1 cellular context compared by ENCODE assay signal in the genomic region with DNA sequence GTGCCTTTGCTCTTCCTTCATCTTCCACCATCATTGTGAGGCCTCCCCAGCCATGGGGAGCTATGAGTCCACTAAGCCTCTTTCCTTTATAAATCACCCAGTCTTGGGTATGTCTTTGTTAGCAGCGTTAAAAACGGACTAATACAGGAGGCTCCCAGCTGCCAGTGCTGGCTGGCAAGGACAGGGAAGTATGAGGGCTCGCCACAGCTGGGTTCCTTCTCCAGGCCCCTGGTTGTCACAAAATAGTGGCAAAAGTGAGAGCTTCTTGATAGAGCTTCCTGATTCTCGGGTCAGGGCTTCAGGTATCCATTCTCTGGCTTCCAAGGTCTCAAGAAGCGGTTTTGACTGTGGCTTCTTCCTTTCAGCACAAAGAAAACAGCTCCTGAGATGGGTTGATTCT.
TF ChIP-seq lines count a peak whose summit lies in the region.

No MANE protein-coding gene starts in this region.

TF ChIP-seq in WTC11, 78 proteins besides CTCF, POLR2A, EP300 and RAD21 (continued from another document):
- TF ChIP-seq, protein P1, sequence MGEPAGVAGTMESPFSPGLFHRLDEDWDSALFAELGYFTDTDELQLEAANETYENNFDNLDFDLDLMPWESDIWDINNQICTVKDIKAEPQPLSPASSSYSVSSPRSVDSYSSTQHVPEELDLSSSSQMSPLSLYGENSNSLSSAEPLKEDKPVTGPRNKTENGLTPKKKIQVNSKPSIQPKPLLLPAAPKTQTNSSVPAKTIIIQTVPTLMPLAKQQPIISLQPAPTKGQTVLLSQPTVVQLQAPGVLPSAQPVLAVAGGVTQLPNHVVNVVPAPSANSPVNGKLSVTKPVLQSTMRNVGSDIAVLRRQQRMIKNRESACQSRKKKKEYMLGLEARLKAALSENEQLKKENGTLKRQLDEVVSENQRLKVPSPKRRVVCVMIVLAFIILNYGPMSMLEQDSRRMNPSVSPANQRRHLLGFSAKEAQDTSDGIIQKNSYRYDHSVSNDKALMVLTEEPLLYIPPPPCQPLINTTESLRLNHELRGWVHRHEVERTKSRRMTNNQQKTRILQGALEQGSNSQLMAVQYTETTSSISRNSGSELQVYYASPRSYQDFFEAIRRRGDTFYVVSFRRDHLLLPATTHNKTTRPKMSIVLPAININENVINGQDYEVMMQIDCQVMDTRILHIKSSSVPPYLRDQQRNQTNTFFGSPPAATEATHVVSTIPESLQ (CRISPR knock-in tag; IDR thresholded peaks at IDR 0.05) = no peak
